ENCODE assay signal across 1 cellular context in the genomic region with DNA sequence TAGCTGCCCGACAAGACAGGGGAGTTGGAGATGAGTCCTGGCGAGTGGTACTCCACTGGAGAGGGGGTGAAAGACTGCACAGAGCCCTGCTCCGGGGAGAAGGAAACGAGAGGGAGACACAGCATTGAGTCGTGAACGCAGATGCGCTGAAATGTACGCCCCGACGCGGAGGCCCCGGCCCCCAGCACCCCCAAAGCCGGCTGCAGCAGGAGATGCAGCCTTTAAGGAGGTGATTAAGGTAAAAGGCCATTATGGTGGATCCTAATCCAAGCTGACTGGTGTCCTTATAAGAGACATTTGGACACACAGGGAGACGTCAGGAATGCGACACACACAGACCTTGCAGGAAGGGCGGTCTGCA.
TF ChIP-seq lines count a peak whose summit lies in the region.

No MANE protein-coding gene starts in this region.

TF ChIP-seq in K562, 482 proteins besides CTCF, POLR2A, EP300 and RAD21 (continued from another document):
- TF ChIP-seq, protein P1, sequence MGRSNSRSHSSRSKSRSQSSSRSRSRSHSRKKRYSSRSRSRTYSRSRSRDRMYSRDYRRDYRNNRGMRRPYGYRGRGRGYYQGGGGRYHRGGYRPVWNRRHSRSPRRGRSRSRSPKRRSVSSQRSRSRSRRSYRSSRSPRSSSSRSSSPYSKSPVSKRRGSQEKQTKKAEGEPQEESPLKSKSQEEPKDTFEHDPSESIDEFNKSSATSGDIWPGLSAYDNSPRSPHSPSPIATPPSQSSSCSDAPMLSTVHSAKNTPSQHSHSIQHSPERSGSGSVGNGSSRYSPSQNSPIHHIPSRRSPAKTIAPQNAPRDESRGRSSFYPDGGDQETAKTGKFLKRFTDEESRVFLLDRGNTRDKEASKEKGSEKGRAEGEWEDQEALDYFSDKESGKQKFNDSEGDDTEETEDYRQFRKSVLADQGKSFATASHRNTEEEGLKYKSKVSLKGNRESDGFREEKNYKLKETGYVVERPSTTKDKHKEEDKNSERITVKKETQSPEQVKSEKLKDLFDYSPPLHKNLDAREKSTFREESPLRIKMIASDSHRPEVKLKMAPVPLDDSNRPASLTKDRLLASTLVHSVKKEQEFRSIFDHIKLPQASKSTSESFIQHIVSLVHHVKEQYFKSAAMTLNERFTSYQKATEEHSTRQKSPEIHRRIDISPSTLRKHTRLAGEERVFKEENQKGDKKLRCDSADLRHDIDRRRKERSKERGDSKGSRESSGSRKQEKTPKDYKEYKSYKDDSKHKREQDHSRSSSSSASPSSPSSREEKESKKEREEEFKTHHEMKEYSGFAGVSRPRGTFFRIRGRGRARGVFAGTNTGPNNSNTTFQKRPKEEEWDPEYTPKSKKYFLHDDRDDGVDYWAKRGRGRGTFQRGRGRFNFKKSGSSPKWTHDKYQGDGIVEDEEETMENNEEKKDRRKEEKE (IDR thresholded peaks at IDR 0.05; ENCODE audit: borderline replicate concordance in 1 of 2, control insufficient read depth in 1 of 2, low read depth in 2 of 2, low read length in 1 of 2), result no peak
- TF ChIP-seq ZNF23 (CRISPR knock-in tag; IDR thresholded peaks at IDR 0.05) (no peak), SMC3 (conservative IDR thresholded peaks at IDR 0.05; ENCODE audit: insufficient read depth, low read depth, low read length) (no peak), KLF6 (CRISPR knock-in tag; IDR thresholded peaks at IDR 0.05; ENCODE audit: borderline replicate concordance) (no peak), ZNF785 (CRISPR knock-in tag; IDR thresholded peaks at IDR 0.05) (no peak), TGIF2 (CRISPR knock-in tag; IDR thresholded peaks at IDR 0.05) (no peak)
- TF ChIP-seq, protein P2, sequence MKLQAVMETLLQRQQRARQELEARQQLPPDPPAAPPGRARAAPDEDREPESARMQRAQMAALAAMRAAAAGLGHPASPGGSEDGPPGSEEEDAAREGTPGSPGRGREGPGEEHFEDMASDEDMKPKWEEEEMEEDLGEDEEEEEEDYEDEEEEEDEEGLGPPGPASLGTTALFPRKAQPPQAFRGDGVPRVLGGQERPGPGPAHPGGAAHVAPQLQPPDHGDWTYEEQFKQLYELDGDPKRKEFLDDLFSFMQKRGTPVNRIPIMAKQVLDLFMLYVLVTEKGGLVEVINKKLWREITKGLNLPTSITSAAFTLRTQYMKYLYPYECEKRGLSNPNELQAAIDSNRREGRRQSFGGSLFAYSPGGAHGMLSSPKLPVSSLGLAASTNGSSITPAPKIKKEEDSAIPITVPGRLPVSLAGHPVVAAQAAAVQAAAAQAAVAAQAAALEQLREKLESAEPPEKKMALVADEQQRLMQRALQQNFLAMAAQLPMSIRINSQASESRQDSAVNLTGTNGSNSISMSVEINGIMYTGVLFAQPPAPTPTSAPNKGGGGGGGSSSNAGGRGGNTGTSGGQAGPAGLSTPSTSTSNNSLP (IDR thresholded peaks at IDR 0.05; ENCODE audit: borderline replicate concordance, low read depth, low read length), result no peak
